Comparison of ENCODE assay signal across 28 cellular contexts in the genomic region with DNA sequence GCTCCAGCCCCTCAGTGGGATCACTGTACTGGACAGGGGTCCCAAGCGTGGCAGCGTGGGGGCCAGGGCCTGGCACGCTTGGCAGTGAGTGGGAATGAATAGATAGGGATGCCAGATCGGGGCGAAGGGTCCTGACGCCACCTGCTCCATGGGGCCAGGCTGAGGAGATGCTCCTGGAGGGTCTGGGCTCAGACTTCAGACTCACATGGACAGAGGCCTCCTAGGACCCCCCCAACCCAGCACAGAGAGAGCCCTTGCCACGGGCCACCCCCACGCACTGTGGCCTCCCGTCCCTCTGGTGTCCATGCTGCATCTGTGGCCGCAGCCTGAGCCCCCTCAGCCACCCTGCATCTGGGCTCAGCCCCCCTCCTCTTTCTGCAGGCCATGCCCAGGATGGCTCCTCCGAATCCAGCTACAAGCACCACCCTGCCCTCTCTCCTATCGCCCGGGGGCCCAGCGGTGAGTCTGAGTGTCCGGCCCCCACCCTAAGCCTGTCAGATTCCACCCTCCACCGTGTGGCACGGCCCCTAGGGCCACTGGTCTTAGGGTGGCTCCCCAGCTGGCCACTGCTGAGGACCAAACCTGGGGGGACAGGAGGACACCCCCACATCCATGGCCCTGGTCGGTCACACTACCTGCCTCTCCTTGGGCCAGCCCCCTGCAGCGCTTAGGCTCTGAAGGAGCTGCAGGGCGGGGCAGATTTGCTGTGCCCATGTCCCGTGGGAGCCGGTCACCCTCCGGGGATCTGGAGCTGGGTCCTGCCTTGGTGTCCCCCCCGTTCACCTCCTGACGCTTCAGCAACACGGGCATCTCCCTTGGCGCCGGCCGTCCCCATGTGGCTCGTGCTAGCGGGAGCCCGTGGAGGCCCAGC. TPM values are rescaled to one million over a fixed set of nuclear protein-coding genes. Genes with fewer than 3 reads are reported as not detected.
A peak's percentile ranks its signal among the peaks of the same experiment; 100 is the strongest.
DNase-seq lines count a peak whose midpoint lies in the region; ATAC-seq and TF ChIP-seq lines count a peak whose summit lies in the region.
"Had no signal": no experiment of that assay in that cellular context is flagged by ENCODE, and none has a peak within 500 bp of the region (broad histone marks: within the 10 kb centered on the region; RNA-seq: fewer than 3 reads in every experiment).

No MANE protein-coding gene starts in this region.

- H3K4me3 Mint-ChIP-seq in activated naive CD4-positive, alpha-beta T cell treated with anti-CD3 and anti-CD28 coated beads for 36 hours, result no peak overlapping the region
- H3K4me3 Mint-ChIP-seq: activated CD8-positive, alpha-beta T cell treated with anti-CD3 and anti-CD28 coated beads for 36 hours; activated naive CD8-positive, alpha-beta T cell; mesothelial cell of epicardium; neural progenitor cell had no signal

- no peak overlapping the region for H3K27ac ChIP-seq in suprapubic skin
- H3K27ac ChIP-seq: C4-2B, neural progenitor cell, VCaP had no signal

- intact Hi-C loops in activated naive CD4-positive, alpha-beta T cell treated with anti-CD3 and anti-CD28 coated beads for 36 hours (cut with micrococcal nuclease), result no loop called here

- no peak for TF ChIP-seq POLR2A in suprapubic skin (IDR thresholded peaks at IDR 0.05)

- no peaks in the 10 kb centered on the region for H3K9me3 Mint-ChIP-seq in activated naive CD4-positive, alpha-beta T cell treated with anti-CD3 and anti-CD28 coated beads for 36 hours
- H3K9me3 Mint-ChIP-seq: activated CD8-positive, alpha-beta T cell treated with anti-CD3 and anti-CD28 coated beads for 36 hours; mesothelial cell of epicardium; neural progenitor cell had no signal

- H3K27ac Mint-ChIP-seq in activated naive CD4-positive, alpha-beta T cell treated with anti-CD3 and anti-CD28 coated beads for 36 hours, result no peak overlapping the region
- H3K27ac Mint-ChIP-seq: activated CD8-positive, alpha-beta T cell treated with anti-CD3 and anti-CD28 coated beads for 36 hours; activated naive CD8-positive, alpha-beta T cell; mesothelial cell of epicardium; neural progenitor cell had no signal

- H3K36me3 Mint-ChIP-seq in activated naive CD4-positive, alpha-beta T cell treated with anti-CD3 and anti-CD28 coated beads for 36 hours (ENCODE audit: low read depth), result no peaks in the 10 kb centered on the region
- H3K36me3 Mint-ChIP-seq: activated naive CD8-positive, alpha-beta T cell; mesothelial cell of epicardium; neural progenitor cell had no signal

- no peak overlapping the region for H3K4me3 ChIP-seq in suprapubic skin
- H3K4me3 ChIP-seq: neural progenitor cell had no signal

- H3K9me3 ChIP-seq in suprapubic skin, result no peaks in the 10 kb centered on the region

- WGBS in suprapubic skin, result no CpG with 5 or more reads among the region's 32 CpGs

- H3K4me1 ChIP-seq in suprapubic skin, result no peaks in the 10 kb centered on the region
- H3K4me1 ChIP-seq: neural progenitor cell had no signal

- in situ Hi-C loops in GM13977 (cut with MboI; ENCODE audit: low pct_unique_long_range_greater_than_20kb, low sequenced_read_pairs, unreplicated experiment), result no loop called here

- CTCF ChIA-PET in activated naive CD4-positive, alpha-beta T cell treated with anti-CD3 and anti-CD28 coated beads for 36 hours (lab: Charles Lee), result no interaction called here

- H3K4me1 Mint-ChIP-seq in activated naive CD4-positive, alpha-beta T cell treated with anti-CD3 and anti-CD28 coated beads for 36 hours (ENCODE audit: low read depth), result no peaks in the 10 kb centered on the region
- H3K4me1 Mint-ChIP-seq: mesothelial cell of epicardium, neural progenitor cell had no signal

- TF ChIP-seq CTCF in GM13977 (IDR thresholded peaks at IDR 0.05; ENCODE audit: extremely low read depth, insufficient read depth, missing control alignments) (no peak), suprapubic skin (IDR thresholded peaks at IDR 0.05) (no peak)

- peak; percentile 1 for DNase-seq in activated naive CD4-positive, alpha-beta T cell treated with anti-CD3 and anti-CD28 coated beads for 36 hours
- no peak for DNase-seq in activated naive CD4-positive, alpha-beta T cell (lab: John Stamatoyannopoulos, UW)
- DNase-seq in GM13977 (ENCODE audit: low spot score) (peak; percentile 26), mesenteric fat pad (ENCODE audit: low spot score) (peak; percentile 87), suprapubic skin (ENCODE audit: low spot score in 2 of 2) (peak; percentile 59 to 78), DMS79 (lab: John Stamatoyannopoulos, UW) (no peak), NCI-H2029 treated with DMSO at 0.1 percent for 48 hours (lab: John Stamatoyannopoulos, UW) (no peak)
- DNase-seq: ACHN; activated CD8-positive, alpha-beta T cell treated with anti-CD3 and anti-CD28 coated beads for 36 hours; activated T-cell treated with anti-CD3 and anti-CD28 coated beads, Interleukin-2, amount 50 U/mL, for 48 hours; cerebellar nuclear complex; DMS 273 treated with DMSO at 0.1 percent for 48 hours; erythroblast; foreskin melanocyte; KG1; NCI-H187; NCI-H226; NCI-H82; SIG-M5; stimulated activated CD8-positive, alpha-beta memory T cell treated with anti-CD3 and anti-CD28 coated beads, Interleukin-4, amount 100 ng/mL, for 48 hours had no signal

- ATAC-seq in GM19452 (IDR thresholded peaks at IDR 0.05; ENCODE audit: unreplicated experiment), result no peak
- ATAC-seq: activated CD8-positive, alpha-beta T cell treated with anti-CD3 and anti-CD28 coated beads for 36 hours had no signal

- H3K27me3 ChIP-seq in suprapubic skin, result peaks cover 73% of the 10 kb centered on the region
- H3K27me3 ChIP-seq: neural progenitor cell had no signal

- no peaks in the 10 kb centered on the region for H3K36me3 ChIP-seq in suprapubic skin
- H3K36me3 ChIP-seq: neural progenitor cell had no signal

- no peaks in the 10 kb centered on the region for H3K27me3 Mint-ChIP-seq in activated naive CD4-positive, alpha-beta T cell treated with anti-CD3 and anti-CD28 coated beads for 36 hours (ENCODE audit: low read depth)
- H3K27me3 Mint-ChIP-seq: activated CD8-positive, alpha-beta T cell treated with anti-CD3 and anti-CD28 coated beads for 36 hours; activated naive CD8-positive, alpha-beta T cell had no signal

- TF ChIP-seq EP300 in suprapubic skin (IDR thresholded peaks at IDR 0.05), result no peak

RNA-seq across cellular contexts. Expression of gene MUC5AC, which starts 2.7 kb away (rescaled TPM):
- not detected for total RNA-seq in activated naive CD4-positive, alpha-beta T cell treated with anti-CD3 and anti-CD28 coated beads for 36 hours
- total RNA-seq in mesenteric fat pad (not detected), suprapubic skin (not detected)
- total RNA-seq: activated CD8-positive, alpha-beta T cell treated with anti-CD3 and anti-CD28 coated beads for 36 hours; G401; mesothelial cell of epicardium; T-helper 1 cell treated with Interleukin-12 subunit alpha and Interleukin-12 subunit beta and Interleukin-4 antibody, amounts not matched to agents 30 ng/mL and 1 ng/mL, for 36 hours had no signal

Comparison
In these comparisons a context has a peak if more than half of its experiments do, and no peak if none do; other contexts are left out.
1. DNase-seq: peak in activated naive CD4-positive, alpha-beta T cell treated with anti-CD3 and anti-CD28 coated beads for 36 hours (single experiment), GM13977 (single experiment), mesenteric fat pad (single experiment) and suprapubic skin (2 of 2); none in activated naive CD4-positive, alpha-beta T cell (0 of 4), DMS79 (single experiment) and NCI-H2029 treated with DMSO at 0.1 percent for 48 hours (single experiment).